31 cellular contexts compared by ENCODE assay signal in the genomic region with DNA sequence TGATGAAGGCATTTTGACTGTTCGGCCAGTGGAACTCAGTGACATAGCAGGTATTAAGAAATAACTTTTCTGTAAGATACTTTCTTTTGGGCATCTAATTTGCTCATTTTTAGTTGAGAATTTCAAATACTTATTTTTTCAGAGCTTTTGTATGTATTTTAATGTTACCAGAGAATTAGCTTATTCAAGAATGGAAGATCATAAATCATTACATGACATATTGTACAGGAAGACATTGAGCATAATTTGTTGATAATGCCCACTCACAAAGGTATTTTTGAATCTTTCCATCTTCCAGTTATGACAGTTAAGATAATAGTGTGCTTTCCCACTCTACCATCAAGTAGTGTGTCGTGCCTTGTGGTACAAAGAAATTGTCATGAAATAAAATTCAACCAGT.
"Had no signal": no experiment of that assay in that cellular context is flagged by ENCODE, and none has a peak within 500 bp of the region (broad histone marks: within the 10 kb centered on the region; RNA-seq: fewer than 3 reads in every experiment).

No MANE protein-coding gene starts in this region.

- ATAC-seq: activated CD8-positive, alpha-beta T cell treated with anti-CD3 and anti-CD28 coated beads for 36 hours; activated naive CD8-positive, alpha-beta T cell treated with anti-CD3 and anti-CD28 coated beads, Interleukin-2, amount 50 U/mL, for 24 hours; activated T-cell treated with anti-CD3 and anti-CD28 coated beads, Interleukin-2, amount 50 U/mL, for 4 hours; activated T-cell treated with anti-CD3 and anti-CD28 coated beads, Interleukin-2, amount 50 U/mL, for 72 hours; activated T-helper 17 cell treated with anti-CD3 and anti-CD28 coated beads, Interleukin-2, amount 50 U/mL, for 72 hours; T-cell had no signal

- DNase-seq: activated B cell treated with CpG ODN at 0.5 μM for 24 hours; activated CD4-positive, alpha-beta memory T cell treated with anti-CD3 and anti-CD28 coated beads for 36 hours; activated CD4-positive, alpha-beta T cell treated with anti-CD3 and anti-CD28 coated beads for 4 hours; activated CD4-positive, alpha-beta T cell treated with anti-CD3 and anti-CD28 coated beads, Interleukin-2, amount 10 ng/mL, durations not matched to agents 24 days and 14 days; activated CD4-positive, alpha-beta T cell treated with anti-CD3 and anti-CD28 coated beads, Interleukin-2, amount 50 U/mL, for 1 hour; activated CD4-positive, alpha-beta T cell treated with anti-CD3 and anti-CD28 coated beads, Interleukin-2, amount 50 U/mL, for 4 hours; activated CD4-positive, CD25-positive, alpha-beta regulatory T cell treated with anti-CD3 and anti-CD28 coated beads, Interleukin-2, amount 50 U/mL, for 72 hours; activated CD8-positive, alpha-beta memory T cell treated with anti-CD3 and anti-CD28 coated beads, Interleukin-2, amount 50 U/mL, for 4 hours; activated CD8-positive, alpha-beta T cell treated with anti-CD3 and anti-CD28 coated beads for 36 hours; activated effector memory CD4-positive, alpha-beta T cell treated with anti-CD3 and anti-CD28 coated beads, Interleukin-2, amount 50 U/mL, for 16 hours; activated gamma-delta T cell treated with Interleukin-2 at 50 U/mL for 16 hours; activated naive CD4-positive, alpha-beta T cell; activated naive CD4-positive, alpha-beta T cell treated with anti-CD3 and anti-CD28 coated beads, Interleukin-2, amount 10 ng/mL, durations not matched to agents 7 days and 5 days; activated naive CD8-positive, alpha-beta T cell treated with anti-CD3 and anti-CD28 coated beads, Interleukin-2, amount 10 ng/mL, durations not matched to agents 7 days and 5 days; activated naive CD8-positive, alpha-beta T cell treated with anti-CD3 and anti-CD28 coated beads, Interleukin-2, amount 50 U/mL, for 24 hours; activated T-cell treated with anti-CD3 and anti-CD28 coated beads for 4 hours; activated T-cell treated with anti-CD3 and anti-CD28 coated beads, Interleukin-2, amount 50 U/mL, for 1 hour; activated T-cell treated with anti-CD3 and anti-CD28 coated beads, Interleukin-2, amount 50 U/mL, for 4 hours; activated T-cell treated with anti-CD3 and anti-CD28 coated beads, Interleukin-2, amount 50 U/mL, for 72 hours; amygdala; anterior cingulate cortex; central memory CD4-positive, alpha-beta T cell; T-cell; T-helper 2 cell; T-helper 9 cell had no signal

- H3K4me1 ChIP-seq: ascending aorta had no signal

- FAIRE-seq: bronchial epithelial cell, TTC549 had no signal

- H3K4me3 ChIP-seq: ascending aorta, cardiac muscle cell had no signal

- H3K36me3 ChIP-seq: ascending aorta, cardiac muscle cell had no signal

- H3K27me3 ChIP-seq: ascending aorta, cardiac muscle cell had no signal

- H3K27ac ChIP-seq: ascending aorta, cardiac muscle cell, VCaP had no signal

- H3K9me3 ChIP-seq: ascending aorta had no signal
